ENCODE assay signal across 1 cellular context in the genomic region with DNA sequence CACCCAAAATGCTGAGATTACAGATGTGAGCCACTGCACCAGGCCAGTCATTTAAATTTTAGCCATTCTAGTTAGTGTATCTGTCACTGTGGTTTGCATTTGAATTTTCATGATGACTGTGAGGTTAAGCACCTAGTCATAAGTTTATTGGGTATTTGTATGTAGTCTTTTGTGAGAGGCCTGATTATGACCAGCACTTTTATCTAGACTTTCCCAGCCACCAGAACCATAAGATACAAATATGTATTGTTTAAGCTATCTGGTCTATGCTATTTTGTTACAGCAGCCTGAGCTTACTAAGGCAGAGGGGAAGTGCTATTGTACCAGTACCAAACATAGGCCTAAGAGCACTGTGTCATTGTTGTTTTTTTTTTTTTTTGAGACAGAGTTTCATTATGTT.
TF ChIP-seq lines count a peak whose summit lies in the region.

No MANE protein-coding gene starts in this region.

TF ChIP-seq in SK-N-SH treated with all-trans-retinoic acid at 6 μM for 48 hours, 23 proteins besides CTCF, POLR2A, EP300 and RAD21 (continued from another document):
- TF ChIP-seq, protein P1, sequence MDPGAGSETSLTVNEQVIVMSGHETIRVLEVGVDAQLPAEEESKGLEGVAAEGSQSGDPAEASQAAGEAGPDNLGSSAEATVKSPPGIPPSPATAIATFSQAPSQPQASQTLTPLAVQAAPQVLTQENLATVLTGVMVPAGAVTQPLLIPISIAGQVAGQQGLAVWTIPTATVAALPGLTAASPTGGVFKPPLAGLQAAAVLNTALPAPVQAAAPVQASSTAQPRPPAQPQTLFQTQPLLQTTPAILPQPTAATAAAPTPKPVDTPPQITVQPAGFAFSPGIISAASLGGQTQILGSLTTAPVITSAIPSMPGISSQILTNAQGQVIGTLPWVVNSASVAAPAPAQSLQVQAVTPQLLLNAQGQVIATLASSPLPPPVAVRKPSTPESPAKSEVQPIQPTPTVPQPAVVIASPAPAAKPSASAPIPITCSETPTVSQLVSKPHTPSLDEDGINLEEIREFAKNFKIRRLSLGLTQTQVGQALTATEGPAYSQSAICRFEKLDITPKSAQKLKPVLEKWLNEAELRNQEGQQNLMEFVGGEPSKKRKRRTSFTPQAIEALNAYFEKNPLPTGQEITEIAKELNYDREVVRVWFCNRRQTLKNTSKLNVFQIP (CRISPR knock-in tag; IDR thresholded peaks at IDR 0.05; ENCODE audit: borderline replicate concordance, low read depth), result no peak
- TF ChIP-seq ESRRG (CRISPR knock-in tag; IDR thresholded peaks at IDR 0.05) (no peak), ZFP30 (CRISPR knock-in tag; IDR thresholded peaks at IDR 0.05) (no peak)
